ENCODE assay signal across 1 cellular context in the genomic region with DNA sequence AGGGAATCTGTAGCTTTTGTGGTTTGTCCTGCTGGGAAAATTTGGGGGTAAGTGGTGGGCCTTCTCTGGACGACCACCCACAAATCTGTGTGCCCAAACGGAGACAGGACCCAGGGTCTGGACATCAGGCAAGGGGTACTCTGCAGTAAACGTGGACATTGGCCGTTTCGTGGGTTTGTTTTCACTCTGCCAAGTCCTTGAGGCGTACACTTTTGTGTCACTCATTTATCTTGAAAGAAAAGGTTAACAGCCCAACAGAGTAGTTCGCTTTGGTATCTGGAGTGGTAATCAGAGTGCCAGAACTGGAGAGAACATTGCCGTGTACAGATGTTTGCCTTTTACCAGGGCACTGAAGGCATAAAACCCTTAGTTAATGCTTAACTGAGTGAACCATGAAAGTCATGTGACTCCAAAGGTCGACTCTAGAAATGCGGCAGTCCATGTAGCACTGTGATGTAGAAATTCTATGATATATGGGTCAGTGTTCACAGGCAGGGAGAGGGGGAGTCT.
A peak's percentile ranks its signal among the peaks of the same experiment; 100 is the strongest.
TF ChIP-seq lines count a peak whose summit lies in the region.

No MANE protein-coding gene starts in this region.

TF ChIP-seq in GM12878, 131 proteins besides CTCF, POLR2A, EP300 and RAD21 (continues in another document):
- no peak for TF ChIP-seq BMI1 (IDR thresholded peaks at IDR 0.05; ENCODE audit: borderline replicate concordance)
- no peak for TF ChIP-seq WRNIP1 (IDR thresholded peaks at IDR 0.05; ENCODE audit: borderline replicate concordance, low read depth, low read length)
- TF ChIP-seq TBL1XR1 (IDR thresholded peaks at IDR 0.05; ENCODE audit: low read depth, low read length), result no peak
- no peak for TF ChIP-seq FOXM1 (IDR thresholded peaks at IDR 0.05; ENCODE audit: low read depth, low read length)
- TF ChIP-seq NR2C1 (IDR thresholded peaks at IDR 0.05), result peak; percentile 54; the same call in 1 of the 2 replicates
- TF ChIP-seq KLF5 (IDR thresholded peaks at IDR 0.05; ENCODE audit: partially characterized antibody), result no peak
- TF ChIP-seq SMARCA5 (IDR thresholded peaks at IDR 0.05), result no peak
- TF ChIP-seq BACH1 (IDR thresholded peaks at IDR 0.05; ENCODE audit: borderline replicate concordance), result no peak
- no peak for TF ChIP-seq MYB (IDR thresholded peaks at IDR 0.05; ENCODE audit: borderline replicate concordance, low read depth, low read length)
- no peak for TF ChIP-seq IKZF2 (IDR thresholded peaks at IDR 0.05)
- TF ChIP-seq, protein P1, sequence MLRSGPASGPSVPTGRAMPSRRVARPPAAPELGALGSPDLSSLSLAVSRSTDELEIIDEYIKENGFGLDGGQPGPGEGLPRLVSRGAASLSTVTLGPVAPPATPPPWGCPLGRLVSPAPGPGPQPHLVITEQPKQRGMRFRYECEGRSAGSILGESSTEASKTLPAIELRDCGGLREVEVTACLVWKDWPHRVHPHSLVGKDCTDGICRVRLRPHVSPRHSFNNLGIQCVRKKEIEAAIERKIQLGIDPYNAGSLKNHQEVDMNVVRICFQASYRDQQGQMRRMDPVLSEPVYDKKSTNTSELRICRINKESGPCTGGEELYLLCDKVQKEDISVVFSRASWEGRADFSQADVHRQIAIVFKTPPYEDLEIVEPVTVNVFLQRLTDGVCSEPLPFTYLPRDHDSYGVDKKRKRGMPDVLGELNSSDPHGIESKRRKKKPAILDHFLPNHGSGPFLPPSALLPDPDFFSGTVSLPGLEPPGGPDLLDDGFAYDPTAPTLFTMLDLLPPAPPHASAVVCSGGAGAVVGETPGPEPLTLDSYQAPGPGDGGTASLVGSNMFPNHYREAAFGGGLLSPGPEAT (IDR thresholded peaks at IDR 0.05; ENCODE audit: low read depth), result 0 out of 2 replicates have a peak, but pooled peaks have one; percentile 39
- peak; percentile 56 to 79; a peak in 3 of 4 replicates for TF ChIP-seq BHLHE40 (IDR thresholded peaks at IDR 0.05; ENCODE audit: borderline replicate concordance in 1 of 2, low read depth in 2 of 2, low read length in 1 of 2)
- no peak for TF ChIP-seq RFX5 (IDR thresholded peaks at IDR 0.05; ENCODE audit: low read depth, low read length)
- TF ChIP-seq, protein P2, sequence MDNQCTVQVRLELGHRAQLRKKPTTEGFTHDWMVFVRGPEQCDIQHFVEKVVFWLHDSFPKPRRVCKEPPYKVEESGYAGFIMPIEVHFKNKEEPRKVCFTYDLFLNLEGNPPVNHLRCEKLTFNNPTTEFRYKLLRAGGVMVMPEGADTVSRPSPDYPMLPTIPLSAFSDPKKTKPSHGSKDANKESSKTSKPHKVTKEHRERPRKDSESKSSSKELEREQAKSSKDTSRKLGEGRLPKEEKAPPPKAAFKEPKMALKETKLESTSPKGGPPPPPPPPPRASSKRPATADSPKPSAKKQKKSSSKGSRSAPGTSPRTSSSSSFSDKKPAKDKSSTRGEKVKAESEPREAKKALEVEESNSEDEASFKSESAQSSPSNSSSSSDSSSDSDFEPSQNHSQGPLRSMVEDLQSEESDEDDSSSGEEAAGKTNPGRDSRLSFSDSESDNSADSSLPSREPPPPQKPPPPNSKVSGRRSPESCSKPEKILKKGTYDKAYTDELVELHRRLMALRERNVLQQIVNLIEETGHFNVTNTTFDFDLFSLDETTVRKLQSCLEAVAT (IDR thresholded peaks at IDR 0.05), result peak; percentile 46; the same call in 1 of the 2 replicates
- TF ChIP-seq SIX5 (IDR thresholded peaks at IDR 0.05; ENCODE audit: low read depth, low read length, severe bottlenecking), result no peak
- no peak for TF ChIP-seq NBN (IDR thresholded peaks at IDR 0.05)
- TF ChIP-seq, protein P3, sequence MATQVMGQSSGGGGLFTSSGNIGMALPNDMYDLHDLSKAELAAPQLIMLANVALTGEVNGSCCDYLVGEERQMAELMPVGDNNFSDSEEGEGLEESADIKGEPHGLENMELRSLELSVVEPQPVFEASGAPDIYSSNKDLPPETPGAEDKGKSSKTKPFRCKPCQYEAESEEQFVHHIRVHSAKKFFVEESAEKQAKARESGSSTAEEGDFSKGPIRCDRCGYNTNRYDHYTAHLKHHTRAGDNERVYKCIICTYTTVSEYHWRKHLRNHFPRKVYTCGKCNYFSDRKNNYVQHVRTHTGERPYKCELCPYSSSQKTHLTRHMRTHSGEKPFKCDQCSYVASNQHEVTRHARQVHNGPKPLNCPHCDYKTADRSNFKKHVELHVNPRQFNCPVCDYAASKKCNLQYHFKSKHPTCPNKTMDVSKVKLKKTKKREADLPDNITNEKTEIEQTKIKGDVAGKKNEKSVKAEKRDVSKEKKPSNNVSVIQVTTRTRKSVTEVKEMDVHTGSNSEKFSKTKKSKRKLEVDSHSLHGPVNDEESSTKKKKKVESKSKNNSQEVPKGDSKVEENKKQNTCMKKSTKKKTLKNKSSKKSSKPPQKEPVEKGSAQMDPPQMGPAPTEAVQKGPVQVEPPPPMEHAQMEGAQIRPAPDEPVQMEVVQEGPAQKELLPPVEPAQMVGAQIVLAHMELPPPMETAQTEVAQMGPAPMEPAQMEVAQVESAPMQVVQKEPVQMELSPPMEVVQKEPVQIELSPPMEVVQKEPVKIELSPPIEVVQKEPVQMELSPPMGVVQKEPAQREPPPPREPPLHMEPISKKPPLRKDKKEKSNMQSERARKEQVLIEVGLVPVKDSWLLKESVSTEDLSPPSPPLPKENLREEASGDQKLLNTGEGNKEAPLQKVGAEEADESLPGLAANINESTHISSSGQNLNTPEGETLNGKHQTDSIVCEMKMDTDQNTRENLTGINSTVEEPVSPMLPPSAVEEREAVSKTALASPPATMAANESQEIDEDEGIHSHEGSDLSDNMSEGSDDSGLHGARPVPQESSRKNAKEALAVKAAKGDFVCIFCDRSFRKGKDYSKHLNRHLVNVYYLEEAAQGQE (IDR thresholded peaks at IDR 0.05; ENCODE audit: low read depth, low read length), result no peak
- TF ChIP-seq, protein P4, sequence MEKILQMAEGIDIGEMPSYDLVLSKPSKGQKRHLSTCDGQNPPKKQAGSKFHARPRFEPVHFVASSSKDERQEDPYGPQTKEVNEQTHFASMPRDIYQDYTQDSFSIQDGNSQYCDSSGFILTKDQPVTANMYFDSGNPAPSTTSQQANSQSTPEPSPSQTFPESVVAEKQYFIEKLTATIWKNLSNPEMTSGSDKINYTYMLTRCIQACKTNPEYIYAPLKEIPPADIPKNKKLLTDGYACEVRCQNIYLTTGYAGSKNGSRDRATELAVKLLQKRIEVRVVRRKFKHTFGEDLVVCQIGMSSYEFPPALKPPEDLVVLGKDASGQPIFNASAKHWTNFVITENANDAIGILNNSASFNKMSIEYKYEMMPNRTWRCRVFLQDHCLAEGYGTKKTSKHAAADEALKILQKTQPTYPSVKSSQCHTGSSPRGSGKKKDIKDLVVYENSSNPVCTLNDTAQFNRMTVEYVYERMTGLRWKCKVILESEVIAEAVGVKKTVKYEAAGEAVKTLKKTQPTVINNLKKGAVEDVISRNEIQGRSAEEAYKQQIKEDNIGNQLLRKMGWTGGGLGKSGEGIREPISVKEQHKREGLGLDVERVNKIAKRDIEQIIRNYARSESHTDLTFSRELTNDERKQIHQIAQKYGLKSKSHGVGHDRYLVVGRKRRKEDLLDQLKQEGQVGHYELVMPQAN (conservative IDR thresholded peaks at IDR 0.05), result 0 out of 2 replicates have a peak, but pooled peaks have one; percentile 48
- no peak for TF ChIP-seq LARP7 (IDR thresholded peaks at IDR 0.05)
- no peak for TF ChIP-seq STAT1 (conservative IDR thresholded peaks at IDR 0.05)
- TF ChIP-seq KAT2A (conservative IDR thresholded peaks at IDR 0.05; ENCODE audit: control insufficient read depth, low read depth, low read length), result no peak
- TF ChIP-seq MEF2B (IDR thresholded peaks at IDR 0.05; ENCODE audit: partially characterized antibody, poor library complexity, severe bottlenecking), result no peak
- TF ChIP-seq MXI1 (IDR thresholded peaks at IDR 0.05; ENCODE audit: low read depth, low read length), result peak; percentile 67; the same call in 1 of the 2 replicates
- TF ChIP-seq, protein P5, sequence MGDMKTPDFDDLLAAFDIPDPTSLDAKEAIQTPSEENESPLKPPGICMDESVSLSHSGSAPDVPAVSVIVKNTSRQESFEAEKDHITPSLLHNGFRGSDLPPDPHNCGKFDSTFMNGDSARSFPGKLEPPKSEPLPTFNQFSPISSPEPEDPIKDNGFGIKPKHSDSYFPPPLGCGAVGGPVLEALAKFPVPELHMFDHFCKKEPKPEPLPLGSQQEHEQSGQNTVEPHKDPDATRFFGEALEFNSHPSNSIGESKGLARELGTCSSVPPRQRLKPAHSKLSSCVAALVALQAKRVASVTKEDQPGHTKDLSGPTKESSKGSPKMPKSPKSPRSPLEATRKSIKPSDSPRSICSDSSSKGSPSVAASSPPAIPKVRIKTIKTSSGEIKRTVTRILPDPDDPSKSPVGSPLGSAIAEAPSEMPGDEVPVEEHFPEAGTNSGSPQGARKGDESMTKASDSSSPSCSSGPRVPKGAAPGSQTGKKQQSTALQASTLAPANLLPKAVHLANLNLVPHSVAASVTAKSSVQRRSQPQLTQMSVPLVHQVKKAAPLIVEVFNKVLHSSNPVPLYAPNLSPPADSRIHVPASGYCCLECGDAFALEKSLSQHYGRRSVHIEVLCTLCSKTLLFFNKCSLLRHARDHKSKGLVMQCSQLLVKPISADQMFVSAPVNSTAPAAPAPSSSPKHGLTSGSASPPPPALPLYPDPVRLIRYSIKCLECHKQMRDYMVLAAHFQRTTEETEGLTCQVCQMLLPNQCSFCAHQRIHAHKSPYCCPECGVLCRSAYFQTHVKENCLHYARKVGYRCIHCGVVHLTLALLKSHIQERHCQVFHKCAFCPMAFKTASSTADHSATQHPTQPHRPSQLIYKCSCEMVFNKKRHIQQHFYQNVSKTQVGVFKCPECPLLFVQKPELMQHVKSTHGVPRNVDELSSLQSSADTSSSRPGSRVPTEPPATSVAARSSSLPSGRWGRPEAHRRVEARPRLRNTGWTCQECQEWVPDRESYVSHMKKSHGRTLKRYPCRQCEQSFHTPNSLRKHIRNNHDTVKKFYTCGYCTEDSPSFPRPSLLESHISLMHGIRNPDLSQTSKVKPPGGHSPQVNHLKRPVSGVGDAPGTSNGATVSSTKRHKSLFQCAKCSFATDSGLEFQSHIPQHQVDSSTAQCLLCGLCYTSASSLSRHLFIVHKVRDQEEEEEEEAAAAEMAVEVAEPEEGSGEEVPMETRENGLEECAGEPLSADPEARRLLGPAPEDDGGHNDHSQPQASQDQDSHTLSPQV (IDR thresholded peaks at IDR 0.05), result no peak
- no peak for TF ChIP-seq TCF3 (IDR thresholded peaks at IDR 0.05; ENCODE audit: borderline replicate concordance, insufficient read depth, low read depth, low read length)
- no peak for TF ChIP-seq TARDBP (IDR thresholded peaks at IDR 0.05; ENCODE audit: borderline replicate concordance)
- TF ChIP-seq CBFB (IDR thresholded peaks at IDR 0.05; ENCODE audit: low read depth), result no peak
- TF ChIP-seq CEBPB (IDR thresholded peaks at IDR 0.05; ENCODE audit: borderline replicate concordance in 1 of 2, low read depth in 2 of 2, low read length in 2 of 2), result no peak
- TF ChIP-seq SRF (IDR thresholded peaks at IDR 0.05; ENCODE audit: low read depth in 2 of 2, low read length in 2 of 2), result no peak
- no peak for TF ChIP-seq SREBF1 (IDR thresholded peaks at IDR 0.05; ENCODE audit: low read length)
- no peak for TF ChIP-seq ZNF384 (IDR thresholded peaks at IDR 0.05; ENCODE audit: borderline replicate concordance, low read depth, low read length)
- TF ChIP-seq, protein P6, sequence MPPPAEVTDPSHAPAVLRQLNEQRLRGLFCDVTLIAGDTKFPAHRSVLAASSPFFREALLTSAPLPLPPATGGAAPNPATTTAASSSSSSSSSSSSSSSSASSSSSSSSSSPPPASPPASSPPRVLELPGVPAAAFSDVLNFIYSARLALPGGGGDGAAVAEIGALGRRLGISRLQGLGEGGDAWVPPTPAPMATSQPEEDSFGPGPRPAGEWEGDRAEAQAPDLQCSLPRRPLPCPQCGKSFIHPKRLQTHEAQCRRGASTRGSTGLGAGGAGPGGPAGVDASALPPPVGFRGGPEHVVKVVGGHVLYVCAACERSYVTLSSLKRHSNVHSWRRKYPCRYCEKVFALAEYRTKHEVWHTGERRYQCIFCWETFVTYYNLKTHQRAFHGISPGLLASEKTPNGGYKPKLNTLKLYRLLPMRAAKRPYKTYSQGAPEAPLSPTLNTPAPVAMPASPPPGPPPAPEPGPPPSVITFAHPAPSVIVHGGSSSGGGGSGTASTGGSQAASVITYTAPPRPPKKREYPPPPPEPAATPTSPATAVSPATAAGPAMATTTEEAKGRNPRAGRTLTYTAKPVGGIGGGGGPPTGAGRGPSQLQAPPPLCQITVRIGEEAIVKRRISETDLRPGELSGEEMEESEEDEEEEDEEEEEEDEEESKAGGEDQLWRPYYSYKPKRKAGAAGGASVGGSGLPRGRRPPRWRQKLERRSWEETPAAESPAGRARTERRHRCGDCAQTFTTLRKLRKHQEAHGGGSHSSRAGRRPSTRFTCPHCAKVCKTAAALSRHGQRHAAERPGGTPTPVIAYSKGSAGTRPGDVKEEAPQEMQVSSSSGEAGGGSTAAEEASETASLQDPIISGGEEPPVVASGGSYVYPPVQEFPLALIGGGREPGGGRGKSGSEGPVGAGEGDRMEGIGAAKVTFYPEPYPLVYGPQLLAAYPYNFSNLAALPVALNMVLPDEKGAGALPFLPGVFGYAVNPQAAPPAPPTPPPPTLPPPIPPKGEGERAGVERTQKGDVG (CRISPR knock-in tag; IDR thresholded peaks at IDR 0.05), result no peak
- 0 out of 2 replicates have a peak, but pooled peaks have one; percentile 14 for TF ChIP-seq CREB1 (IDR thresholded peaks at IDR 0.05; ENCODE audit: low read depth)
- no peak for TF ChIP-seq ASH2L (IDR thresholded peaks at IDR 0.05; ENCODE audit: borderline replicate concordance, low read depth)
- no peak for TF ChIP-seq TCF12 (IDR thresholded peaks at IDR 0.05; ENCODE audit: low read depth, low read length)
- peak; percentile 91 for TF ChIP-seq RAD51 (IDR thresholded peaks at IDR 0.05)
- TF ChIP-seq KDM1A (IDR thresholded peaks at IDR 0.05; ENCODE audit: borderline replicate concordance), result no peak
- TF ChIP-seq NR2F1 (conservative IDR thresholded peaks at IDR 0.05), result peak; percentile 50; the same call in 1 of the 2 replicates
- TF ChIP-seq, protein P7, sequence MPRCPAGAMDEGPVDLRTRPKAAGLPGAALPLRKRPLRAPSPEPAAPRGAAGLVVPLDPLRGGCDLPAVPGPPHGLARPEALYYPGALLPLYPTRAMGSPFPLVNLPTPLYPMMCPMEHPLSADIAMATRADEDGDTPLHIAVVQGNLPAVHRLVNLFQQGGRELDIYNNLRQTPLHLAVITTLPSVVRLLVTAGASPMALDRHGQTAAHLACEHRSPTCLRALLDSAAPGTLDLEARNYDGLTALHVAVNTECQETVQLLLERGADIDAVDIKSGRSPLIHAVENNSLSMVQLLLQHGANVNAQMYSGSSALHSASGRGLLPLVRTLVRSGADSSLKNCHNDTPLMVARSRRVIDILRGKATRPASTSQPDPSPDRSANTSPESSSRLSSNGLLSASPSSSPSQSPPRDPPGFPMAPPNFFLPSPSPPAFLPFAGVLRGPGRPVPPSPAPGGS (IDR thresholded peaks at IDR 0.05; ENCODE audit: borderline replicate concordance, insufficient read depth, low read depth, low read length, poor library complexity, severe bottlenecking), result no peak
- TF ChIP-seq YY1 (IDR thresholded peaks at IDR 0.05; ENCODE audit: low read depth, low read length), result 0 out of 2 replicates have a peak, but pooled peaks have one; percentile 5
- no peak for TF ChIP-seq YBX1 (IDR thresholded peaks at IDR 0.05)
- TF ChIP-seq SREBF2 (IDR thresholded peaks at IDR 0.05; ENCODE audit: low read length), result no peak
